In the genomic region with DNA sequence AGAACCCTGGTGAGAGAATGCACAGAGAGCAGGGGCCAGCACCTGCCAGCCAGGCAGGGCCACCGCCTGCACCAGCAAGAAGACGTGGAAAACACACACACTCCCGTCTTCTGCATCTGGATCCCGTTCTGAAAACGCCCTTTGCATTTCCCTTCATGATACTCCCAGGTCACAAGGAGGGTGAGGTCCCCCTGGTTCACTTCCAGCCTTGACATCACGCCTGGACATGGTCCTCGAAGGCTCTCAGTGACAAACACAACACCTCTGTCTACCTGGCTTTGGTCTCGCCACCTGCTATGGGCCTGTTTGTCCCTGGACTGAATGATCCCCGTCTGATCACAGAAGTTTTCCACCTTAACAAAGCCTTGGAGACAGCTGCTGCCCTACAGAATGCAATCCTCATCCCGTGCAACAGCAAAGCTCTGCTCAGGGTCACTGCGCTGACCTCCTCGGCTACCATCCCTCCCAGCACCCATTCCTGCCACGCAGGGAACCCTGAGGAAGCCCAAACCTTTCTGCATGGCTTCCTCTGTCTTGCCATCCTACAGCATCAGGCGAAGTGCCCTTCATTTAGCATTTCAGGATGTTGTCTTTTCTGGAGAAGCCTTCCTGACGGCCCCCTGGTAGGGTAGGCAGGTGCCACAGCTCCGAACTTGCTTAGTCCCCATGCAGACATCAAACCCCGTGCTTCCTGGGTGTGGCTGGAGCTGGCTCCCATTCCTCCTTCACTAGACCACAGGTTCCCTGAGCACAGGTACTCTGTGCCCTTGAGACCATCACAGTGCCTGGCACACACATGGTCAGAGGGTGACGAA, we compare ENCODE assay signal across 16 cellular contexts.
DNase-seq lines count a peak whose midpoint lies in the region; ATAC-seq, FAIRE-seq and TF ChIP-seq lines count a peak whose summit lies in the region.
"Had no signal": no experiment of that assay in that cellular context is flagged by ENCODE, and none has a peak within 500 bp of the region (broad histone marks: within the 10 kb centered on the region; RNA-seq: fewer than 3 reads in every experiment).

No MANE protein-coding gene starts in this region.

- intact Hi-C loops in activated CD4-positive, alpha-beta T cell treated with anti-CD3 and anti-CD28 coated beads, Interleukin-2, amount 10 ng/mL, durations not matched to agents 24 days and 14 days (cut with micrococcal nuclease), result loop anchor here (1.0 kb wide), 1 partner anchor 193 kb away; no protein-coding TSS in a partner anchor
- intact Hi-C loops in dendritic cell treated with granulocyte-macrophage colony-stimulating factor and Interleukin-4, amounts not matched to agents 40 ng/mL and 50 ng/mL, for 4 days (cut with micrococcal nuclease), result loop anchor here (5.0 to 10.0 kb wide), 2 partner anchors 37 to 74 kb away; no protein-coding TSS in a partner anchor

- peak; percentile 25 for ATAC-seq in GM19438 (IDR thresholded peaks at IDR 0.05; ENCODE audit: low read depth, unreplicated experiment)
- peak; percentile 3 to 15 for ATAC-seq in stimulated activated naive B cell treated with anti-CD40 and anti-IgM and Interleukin-4, amounts not matched to agents 10 μg/mL and 1 μg/mL and 100 μg/mL, for 72 hours (replicated peaks)
- ATAC-seq: left lobe of liver had no signal

- peaks cover 2% of the 10 kb centered on the region for H3K36me3 Mint-ChIP-seq in activated CD4-positive, alpha-beta T cell treated with anti-CD3 and anti-CD28 coated beads, Interleukin-2, amount 10 ng/mL, durations not matched to agents 24 days and 14 days (ENCODE audit: low read depth)
- no peaks in the 10 kb centered on the region for H3K36me3 Mint-ChIP-seq in dendritic cell treated with granulocyte-macrophage colony-stimulating factor and Interleukin-4, amounts not matched to agents 40 ng/mL and 50 ng/mL, for 4 days (ENCODE audit: low read depth)
- no peaks in the 10 kb centered on the region for H3K36me3 Mint-ChIP-seq in stimulated activated naive B cell treated with anti-CD40 and anti-IgM and Interleukin-4, amounts not matched to agents 10 μg/mL and 1 μg/mL and 100 μg/mL, for 72 hours

- no peaks in the 10 kb centered on the region for H3K9me3 Mint-ChIP-seq in activated CD4-positive, alpha-beta T cell treated with anti-CD3 and anti-CD28 coated beads, Interleukin-2, amount 10 ng/mL, durations not matched to agents 24 days and 14 days
- H3K9me3 Mint-ChIP-seq in dendritic cell treated with granulocyte-macrophage colony-stimulating factor and Interleukin-4, amounts not matched to agents 40 ng/mL and 50 ng/mL, for 4 days, result no peaks in the 10 kb centered on the region
- H3K9me3 Mint-ChIP-seq in stimulated activated naive B cell treated with anti-CD40 and anti-IgM and Interleukin-4, amounts not matched to agents 10 μg/mL and 1 μg/mL and 100 μg/mL, for 72 hours, result no peaks in the 10 kb centered on the region

- TF ChIP-seq CTCF in D721Med (IDR thresholded peaks at IDR 0.05; ENCODE audit: insufficient read depth, missing control alignments), result no peak

- H3K4me3 Mint-ChIP-seq in activated CD4-positive, alpha-beta T cell treated with anti-CD3 and anti-CD28 coated beads, Interleukin-2, amount 10 ng/mL, durations not matched to agents 24 days and 14 days, result no peak overlapping the region
- no peak overlapping the region for H3K4me3 Mint-ChIP-seq in dendritic cell treated with granulocyte-macrophage colony-stimulating factor and Interleukin-4, amounts not matched to agents 40 ng/mL and 50 ng/mL, for 4 days
- H3K4me3 Mint-ChIP-seq in stimulated activated naive B cell treated with anti-CD40 and anti-IgM and Interleukin-4, amounts not matched to agents 10 μg/mL and 1 μg/mL and 100 μg/mL, for 72 hours, result peak overlapping the region; percentile 39 to 41
- H3K4me3 Mint-ChIP-seq: activated CD4-positive, alpha-beta T cell treated with anti-CD3 and anti-CD28 coated beads for 36 hours had no signal

- peak overlapping the region; percentile 19 for H3K27ac Mint-ChIP-seq in activated CD4-positive, alpha-beta T cell treated with anti-CD3 and anti-CD28 coated beads, Interleukin-2, amount 10 ng/mL, durations not matched to agents 24 days and 14 days
- peak overlapping the region; percentile 47 for H3K27ac Mint-ChIP-seq in dendritic cell treated with granulocyte-macrophage colony-stimulating factor and Interleukin-4, amounts not matched to agents 40 ng/mL and 50 ng/mL, for 4 days
- H3K27ac Mint-ChIP-seq in stimulated activated naive B cell treated with anti-CD40 and anti-IgM and Interleukin-4, amounts not matched to agents 10 μg/mL and 1 μg/mL and 100 μg/mL, for 72 hours, result no peak overlapping the region
- H3K27ac Mint-ChIP-seq: activated CD4-positive, alpha-beta T cell treated with anti-CD3 and anti-CD28 coated beads for 36 hours had no signal

- DNase-seq in activated CD4-positive, alpha-beta T cell treated with anti-CD3 and anti-CD28 coated beads, Interleukin-2, amount 10 ng/mL, durations not matched to agents 24 days and 14 days, result peak; percentile 50
- no peak for DNase-seq in activated CD4-positive, alpha-beta T cell treated with anti-CD3 and anti-CD28 coated beads, Interleukin-2, amount 50 U/mL, for 4 hours
- no peak for DNase-seq in stimulated activated naive B cell treated with anti-CD40 and anti-IgM and Interleukin-4, amounts not matched to agents 10 μg/mL and 1 μg/mL and 100 μg/mL, for 72 hours
- DNase-seq in D721Med (ENCODE audit: insufficient read length, low spot score) (no peak), hepatic stellate cell (ENCODE audit: low spot score) (no peak), anterior cingulate cortex (lab: John Stamatoyannopoulos, UW) (no peak)
- DNase-seq: BE2C, NCI-H1105, NCI-H187 treated with DMSO at 0.1 percent for 48 hours had no signal

- no peaks in the 10 kb centered on the region for H3K27me3 Mint-ChIP-seq in activated CD4-positive, alpha-beta T cell treated with anti-CD3 and anti-CD28 coated beads, Interleukin-2, amount 10 ng/mL, durations not matched to agents 24 days and 14 days
- peaks cover 24% of the 10 kb centered on the region for H3K27me3 Mint-ChIP-seq in dendritic cell treated with granulocyte-macrophage colony-stimulating factor and Interleukin-4, amounts not matched to agents 40 ng/mL and 50 ng/mL, for 4 days
- H3K27me3 Mint-ChIP-seq in stimulated activated naive B cell treated with anti-CD40 and anti-IgM and Interleukin-4, amounts not matched to agents 10 μg/mL and 1 μg/mL and 100 μg/mL, for 72 hours, result peaks cover 47 to 76% of the 10 kb centered on the region in 2 donors
- H3K27me3 Mint-ChIP-seq: activated CD4-positive, alpha-beta T cell treated with anti-CD3 and anti-CD28 coated beads for 36 hours had no signal

- no peak for FAIRE-seq in D721Med (lab: Jason Lieb, UNC)
- FAIRE-seq: astrocyte, endothelial cell of umbilical vein, G401.6 had no signal

- peaks cover 17% of the 10 kb centered on the region for H3K4me1 Mint-ChIP-seq in activated CD4-positive, alpha-beta T cell treated with anti-CD3 and anti-CD28 coated beads, Interleukin-2, amount 10 ng/mL, durations not matched to agents 24 days and 14 days
- peaks cover 36% of the 10 kb centered on the region for H3K4me1 Mint-ChIP-seq in dendritic cell treated with granulocyte-macrophage colony-stimulating factor and Interleukin-4, amounts not matched to agents 40 ng/mL and 50 ng/mL, for 4 days (ENCODE audit: low read depth)
- H3K4me1 Mint-ChIP-seq in stimulated activated naive B cell treated with anti-CD40 and anti-IgM and Interleukin-4, amounts not matched to agents 10 μg/mL and 1 μg/mL and 100 μg/mL, for 72 hours, result peaks cover 16 to 22% of the 10 kb centered on the region in 2 donors

Comparison
In these comparisons a context has a peak if more than half of its experiments do, and no peak if none do; other contexts are left out.
1. H3K4me3 Mint-ChIP-seq: peak in stimulated activated naive B cell treated with anti-CD40 and anti-IgM and Interleukin-4, amounts not matched to agents 10 μg/mL and 1 μg/mL and 100 μg/mL, for 72 hours (2 of 2); none in activated CD4-positive, alpha-beta T cell treated with anti-CD3 and anti-CD28 coated beads, Interleukin-2, amount 10 ng/mL, durations not matched to agents 24 days and 14 days (single experiment) and dendritic cell treated with granulocyte-macrophage colony-stimulating factor and Interleukin-4, amounts not matched to agents 40 ng/mL and 50 ng/mL, for 4 days (single experiment).